ENCODE assay signal across 8 cellular contexts in genomic region chr10:130111848-130112180, GRCh38. TPM values are rescaled to one million over a fixed set of nuclear protein-coding genes. Genes with fewer than 3 reads are reported as not detected.
DNase-seq lines count a peak whose midpoint lies in the region; TF ChIP-seq lines count a peak whose summit lies in the region.

No MANE protein-coding gene starts in this region.

- no peak for TF ChIP-seq POLR2A in esophagus squamous epithelium (IDR thresholded peaks at IDR 0.05)

- intact Hi-C loops in esophagus squamous epithelium (cut with DNase I), result no loop called here

- no peak for DNase-seq in SK-N-MC (ENCODE audit: low read depth, low spot score)
- DNase-seq in esophagus squamous epithelium (lab: John Stamatoyannopoulos, UW), result no peak
- DNase-seq in NCI-H2196 treated with DMSO at 0.1 percent for 48 hours (lab: John Stamatoyannopoulos, UW; ENCODE audit: unreplicated experiment), result no peak
- no peak for DNase-seq in A172 (ENCODE audit: low spot score)
- no peak for DNase-seq in HEK293T (ENCODE audit: extremely low spot score)
- no peak for DNase-seq in NOMO-1 treated with DMSO at 0.1 percent for 48 hours (lab: John Stamatoyannopoulos, UW; ENCODE audit: unreplicated experiment)

- H3K27ac ChIP-seq in SK-N-MC, result no peak overlapping the region
- peak overlapping the region; percentile 92 to 98 (median 95) for H3K27ac ChIP-seq in esophagus squamous epithelium
- peak overlapping the region; percentile 89 for H3K27ac ChIP-seq in rectal smooth muscle tissue (ENCODE audit: low read depth, low read length)

- H3K27me3 ChIP-seq in esophagus squamous epithelium (no peaks in the 10 kb centered on the region), rectal smooth muscle tissue (ENCODE audit: control insufficient read depth, insufficient read depth, low read length) (no peaks in the 10 kb centered on the region)

- H3K9me3 ChIP-seq in SK-N-MC (ENCODE audit: low read depth, low read length) (no peaks in the 10 kb centered on the region), esophagus squamous epithelium (no peaks in the 10 kb centered on the region)

- H3K36me3 ChIP-seq in SK-N-MC (ENCODE audit: insufficient read depth, low read length), result no peaks in the 10 kb centered on the region
- no peaks in the 10 kb centered on the region for H3K36me3 ChIP-seq in esophagus squamous epithelium
- no peaks in the 10 kb centered on the region for H3K36me3 ChIP-seq in rectal smooth muscle tissue (ENCODE audit: control insufficient read depth, insufficient read depth, low read length)

- peaks cover 9 to 36% (median 19%) of the 10 kb centered on the region in 3 donors for H3K4me1 ChIP-seq in esophagus squamous epithelium
- peaks cover 12% of the 10 kb centered on the region for H3K4me1 ChIP-seq in rectal smooth muscle tissue (ENCODE audit: control insufficient read depth, insufficient read depth, low read length)

- CTCF ChIA-PET in HEK293T (lab: Yijun Ruan, JAX), result interaction anchor here (1.1 to 1.5 kb wide), 2 partner anchors 16 to 68 kb away, joined by 3 to 4 read pairs; no protein-coding TSS in a partner anchor

- no peak for TF ChIP-seq CTCF in esophagus squamous epithelium (IDR thresholded peaks at IDR 0.05)

- H3K4me3 ChIP-seq in GM08714 (ENCODE audit: low read length) (peak overlapping the region; percentile 63), SK-N-MC (peak overlapping the region; percentile 95), esophagus squamous epithelium (peak overlapping the region; percentile 64 to 96 (median 72)), rectal smooth muscle tissue (ENCODE audit: low read length) (peak overlapping the region; percentile 80)

- POLR2A ChIA-PET in HEK293T (lab: Yijun Ruan, JAX), result interaction anchor here (1.8 to 4.0 kb wide), 7 partner anchors 16 to 1788 kb away, joined by 4 to 104 read pairs (median 20); partner anchors contain the start of genes GLRX3 and PPP2R2D

- H3K9ac ChIP-seq in SK-N-MC (ENCODE audit: insufficient read length), result no peak overlapping the region
- H3K9ac ChIP-seq in rectal smooth muscle tissue (ENCODE audit: low read length), result peak overlapping the region; percentile 19

- 60 to 68% methylated on average over 6 of the region's 6 CpGs for WGBS in esophagus squamous epithelium, 2 donors

TF ChIP-seq in HEK293T, 16 proteins besides CTCF, POLR2A, EP300 and RAD21:
- TF ChIP-seq HDGF (IDR thresholded peaks at IDR 0.05; ENCODE audit: borderline replicate concordance), result no peak
- no peak for TF ChIP-seq SUZ12 (IDR thresholded peaks at IDR 0.05)
- no peak for TF ChIP-seq FOXK2 (IDR thresholded peaks at IDR 0.05)
- TF ChIP-seq BHLHE40 (IDR thresholded peaks at IDR 0.05; ENCODE audit: borderline replicate concordance), result no peak
- no peak for TF ChIP-seq TARDBP (IDR thresholded peaks at IDR 0.05)
- no peak for TF ChIP-seq ZNF384 (IDR thresholded peaks at IDR 0.05)

RNA-seq across cellular contexts. Expression of gene C10orf143, which starts 1.2 kb away (rescaled TPM):
- total RNA-seq in esophagus squamous epithelium, result 1 to 10 TPM in 1 of 4 donors, under 1 TPM in 3; 0.44 to 4.0 (median 0.70) TPM
- 0.05 TPM in 2 replicates for total RNA-seq in A172 (2014; rRNA removed; shearing (Covaris generic))

RNA-seq across cellular contexts. Expression of gene GLRX3, which starts 24.4 kb away (rescaled TPM):
- 100 to 1,000 TPM in 2 of 4 donors, 10 to 100 TPM in 2; 48.5 to 115 (median 81.8) TPM for total RNA-seq in esophagus squamous epithelium
- 158 and 197 TPM in 2 replicates for total RNA-seq in A172 (2014; rRNA removed; shearing (Covaris generic))
